ENCODE assay signal across 8 cellular contexts in the genomic region with DNA sequence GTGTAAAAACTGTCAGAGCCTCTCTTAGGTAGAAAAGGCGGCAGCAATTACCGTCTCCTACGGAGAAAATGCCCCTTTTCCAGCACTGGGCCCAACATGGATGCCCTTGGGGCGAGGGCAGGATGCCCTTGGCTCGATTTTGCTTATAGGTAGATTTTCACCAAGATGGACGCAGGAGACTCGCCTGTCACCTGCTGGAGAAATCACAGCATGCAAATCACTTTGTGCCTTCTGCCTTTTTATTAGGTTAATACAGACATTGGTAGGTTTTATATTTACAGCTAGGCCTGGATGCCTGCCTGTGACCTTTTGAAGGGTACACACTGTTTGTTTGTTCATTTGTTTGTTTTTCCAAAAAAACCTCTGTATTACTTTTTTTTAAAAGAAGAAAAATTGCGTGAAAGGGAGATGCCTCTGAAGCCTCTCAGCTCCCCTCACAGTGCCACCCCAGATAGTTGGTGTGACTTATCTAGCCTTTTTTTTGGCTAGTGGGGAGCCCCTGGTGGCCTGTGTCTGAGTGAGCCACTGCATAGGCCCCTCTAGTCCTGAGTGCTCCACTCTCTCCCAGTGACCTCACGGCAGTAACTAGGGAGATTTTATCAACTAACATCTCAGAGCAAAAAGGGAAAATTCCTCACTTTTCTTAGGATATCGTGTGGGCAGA. TPM values are rescaled to one million over a fixed set of nuclear protein-coding genes. Genes with fewer than 3 reads are reported as not detected.
DNase-seq lines count a peak whose midpoint lies in the region; ATAC-seq and TF ChIP-seq lines count a peak whose summit lies in the region.

No MANE protein-coding gene starts in this region.

- ATAC-seq in thoracic aorta (ENCODE audit: insufficient number of reproducible peaks, low FRiP score, low read depth) (no peak), HG02610 (IDR thresholded peaks at IDR 0.05; ENCODE audit: unreplicated experiment) (no peak), GM18505 (IDR thresholded peaks at IDR 0.05; ENCODE audit: unreplicated experiment) (no peak)

- peak overlapping the region; percentile 93 for H3K27ac ChIP-seq in angular gyrus (ENCODE audit: low read depth, low read length)
- H3K27ac ChIP-seq in layer of hippocampus (ENCODE audit: low read depth, low read length), result peak overlapping the region; percentile 89
- peak overlapping the region in 1 of 2 donors; percentile 11 for H3K27ac ChIP-seq in thoracic aorta

- no peaks in the 10 kb centered on the region for H3K9me3 ChIP-seq in thoracic aorta

- H3K36me3 ChIP-seq in thoracic aorta, result no peaks in the 10 kb centered on the region

- peak; percentile 31 for DNase-seq in NCI-H748 (lab: John Stamatoyannopoulos, UW; ENCODE audit: unreplicated experiment)
- DNase-seq in NCI-H748 treated with DMSO at 0.1 percent for 48 hours (lab: John Stamatoyannopoulos, UW), result no peak
- DNase-seq in LHCN-M2 (ENCODE audit: low read depth), result peak; percentile 37
- DNase-seq in thoracic aorta (ENCODE audit: low spot score), result no peak

- TF ChIP-seq CTCF in thoracic aorta (IDR thresholded peaks at IDR 0.05), result no peak

- H3K27me3 ChIP-seq in layer of hippocampus (ENCODE audit: control insufficient read depth, insufficient read depth, low read length) (no peaks in the 10 kb centered on the region), thoracic aorta (replicated peaks; ENCODE audit: insufficient read depth) (no peaks in the 10 kb centered on the region)

- no peak for TF ChIP-seq POLR2A in GM18505 (IDR thresholded peaks at IDR 0.05; ENCODE audit: borderline replicate concordance, extremely low read depth, insufficient read depth, insufficient read length)

- peaks cover 16 to 52% of the 10 kb centered on the region in 2 donors for H3K4me1 ChIP-seq in thoracic aorta (ENCODE audit: control insufficient read depth in 1 of 2, low read depth in 2 of 2)

- peak overlapping the region; percentile 95 for H3K4me3 ChIP-seq in thoracic aorta

RNA-seq across cellular contexts. Expression of a gene that starts 2.5 kb away (rescaled TPM):
- total RNA-seq in LHCN-M2 (2014; rRNA removed) (16.1 and 22.6 TPM in 2 replicates), thoracic aorta (10 to 100 TPM; 19.4 to 33.9 TPM)
- polyA plus RNA-seq in LHCN-M2 (2012), result 22.2 TPM

Comparison
In these comparisons a context has a peak if more than half of its experiments do, and no peak if none do; other contexts are left out.
1. DNase-seq: peak in NCI-H748 (single experiment) and LHCN-M2 (single experiment); none in NCI-H748 treated with DMSO at 0.1 percent for 48 hours (single experiment) and thoracic aorta (single experiment).